In the genomic region with DNA sequence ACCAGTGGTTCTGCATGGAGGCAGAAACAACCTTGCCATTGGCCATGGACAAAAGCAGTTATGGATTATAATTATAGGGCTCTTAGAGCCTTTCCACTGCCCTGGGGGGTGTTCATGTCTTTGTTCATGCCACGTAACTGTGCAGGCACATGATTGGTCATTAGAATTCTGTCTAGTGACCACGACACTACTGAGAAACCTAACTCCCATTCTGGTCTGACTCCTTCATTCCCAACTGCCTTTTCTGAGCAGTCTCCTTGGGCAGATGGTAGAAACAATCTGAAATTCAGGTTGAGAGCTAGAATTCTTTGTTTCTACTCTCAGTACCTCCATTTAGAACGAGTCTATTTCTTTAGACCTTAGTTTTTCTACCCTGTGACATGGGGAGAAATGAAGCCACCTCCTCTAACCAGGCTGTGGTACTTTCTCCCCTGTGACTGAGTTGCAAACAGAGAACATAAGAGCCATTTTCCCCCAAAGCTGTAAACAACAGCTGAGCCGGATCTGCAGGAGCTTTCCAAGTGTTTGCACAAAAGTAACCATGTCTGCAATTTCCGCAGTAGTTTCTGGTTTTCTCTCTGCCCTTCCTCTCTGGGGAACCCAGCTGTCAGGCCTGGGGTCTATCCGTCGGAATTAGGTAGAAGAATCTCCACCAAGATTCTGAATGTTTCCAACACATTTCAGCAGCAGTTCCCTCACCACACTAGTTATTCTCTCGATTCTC, we compare ENCODE assay signal across 11 cellular contexts. TPM values are rescaled to one million over a fixed set of nuclear protein-coding genes. Genes with fewer than 3 reads are reported as not detected.
DNase-seq lines count a peak whose midpoint lies in the region; ATAC-seq and TF ChIP-seq lines count a peak whose summit lies in the region.
"Had no signal": no experiment of that assay in that cellular context is flagged by ENCODE, and none has a peak within 500 bp of the region (broad histone marks: within the 10 kb centered on the region; RNA-seq: fewer than 3 reads in every experiment).

No MANE protein-coding gene starts in this region.

- H3K36me3 ChIP-seq in esophagus (ENCODE audit: control insufficient read depth in 2 of 2, insufficient read depth in 2 of 2, low read length in 1 of 2) (peaks cover 8 to 16% of the 10 kb centered on the region in 2 donors), uterus (no peaks in the 10 kb centered on the region)

- H3K9me3 Mint-ChIP-seq in activated CD8-positive, alpha-beta T cell treated with anti-CD3 and anti-CD28 coated beads for 36 hours: no peaks in the 10 kb centered on the region
- no peaks in the 10 kb centered on the region for H3K9me3 Mint-ChIP-seq in activated CD8-positive, alpha-beta T cell treated with anti-CD3 and anti-CD28 coated beads, Interleukin-2, amount 10 ng/mL, durations not matched to agents 7 days and 5 days (ENCODE audit: insufficient read depth)
- H3K9me3 Mint-ChIP-seq in nephron (no peaks in the 10 kb centered on the region), Calu3 (ENCODE audit: low read depth, unreplicated experiment) (no peaks in the 10 kb centered on the region)
- H3K9me3 Mint-ChIP-seq: stimulated activated naive CD8-positive, alpha-beta T cell treated with anti-CD3 and anti-CD28 coated beads, Interleukin-15, Interleukin-2, amounts not matched to agents 100 ng/mL and 50 ng/mL, for 24 hours had no signal

- H3K4me3 Mint-ChIP-seq in activated CD8-positive, alpha-beta T cell treated with anti-CD3 and anti-CD28 coated beads for 36 hours: no peak overlapping the region
- no peak overlapping the region for H3K4me3 Mint-ChIP-seq in activated CD8-positive, alpha-beta T cell treated with anti-CD3 and anti-CD28 coated beads, Interleukin-2, amount 10 ng/mL, durations not matched to agents 7 days and 5 days
- H3K4me3 Mint-ChIP-seq in nephron: peak overlapping the region; percentile 1 to 43 (median 9)
- H3K4me3 Mint-ChIP-seq in Calu3 (ENCODE audit: low read depth, unreplicated experiment): no peak overlapping the region
- H3K4me3 Mint-ChIP-seq: stimulated activated naive CD8-positive, alpha-beta T cell treated with anti-CD3 and anti-CD28 coated beads, Interleukin-15, Interleukin-2, amounts not matched to agents 100 ng/mL and 50 ng/mL, for 24 hours had no signal

- no peak for DNase-seq in activated CD8-positive, alpha-beta T cell treated with anti-CD3 and anti-CD28 coated beads for 36 hours
- no peak for DNase-seq in activated CD8-positive, alpha-beta T cell treated with anti-CD3 and anti-CD28 coated beads, Interleukin-2, amount 10 ng/mL, durations not matched to agents 7 days and 5 days
- DNase-seq in uterus: no peak
- DNase-seq in Calu3: no peak
- DNase-seq: activated T-cell treated with anti-CD3 and anti-CD28 coated beads, Interleukin-2, amount 50 U/mL, for 48 hours had no signal

- TF ChIP-seq POLR2A in uterus (IDR thresholded peaks at IDR 0.05): no peak

- H3K27ac ChIP-seq in esophagus (ENCODE audit: low read depth in 2 of 2, low read length in 1 of 2): peak overlapping the region; percentile 47
- peak overlapping the region; percentile 76 to 84 for H3K27ac ChIP-seq in uterus
- H3K27ac ChIP-seq: KMS-11 had no signal

- WGBS in esophagus, 2 donors: 51 to 52% methylated on average over 8 of the region's 8 CpGs

- intact Hi-C loops in activated CD8-positive, alpha-beta T cell treated with anti-CD3 and anti-CD28 coated beads for 36 hours (cut with micrococcal nuclease): loop anchor here (5.0 kb wide), 1 partner anchor 234 kb away; no protein-coding TSS in a partner anchor
- intact Hi-C loops in uterus (cut with DNase I; ENCODE audit: low total_unique reads) (loop anchor here (10.0 kb wide), 1 partner anchor 236 kb away; no protein-coding TSS in a partner anchor), Calu3 (cut with micrococcal nuclease; ENCODE audit: unreplicated experiment) (no loop called here)

- H3K9me3 ChIP-seq in esophagus (ENCODE audit: control insufficient read depth in 2 of 2, insufficient read depth in 1 of 2, low read depth in 1 of 2, low read length in 1 of 2) (no peaks in the 10 kb centered on the region), uterus (no peaks in the 10 kb centered on the region)

- ATAC-seq in activated CD8-positive, alpha-beta T cell treated with anti-CD3 and anti-CD28 coated beads for 36 hours: no peak
- no peak for ATAC-seq in activated CD8-positive, alpha-beta T cell treated with anti-CD3 and anti-CD28 coated beads, Interleukin-2, amount 10 ng/mL, durations not matched to agents 7 days and 5 days
- ATAC-seq in GM19452 (IDR thresholded peaks at IDR 0.05; ENCODE audit: unreplicated experiment) (no peak), HG03196 (IDR thresholded peaks at IDR 0.05; ENCODE audit: unreplicated experiment) (no peak)

- peak overlapping the region; percentile 53 for H3K27ac Mint-ChIP-seq in activated CD8-positive, alpha-beta T cell treated with anti-CD3 and anti-CD28 coated beads for 36 hours
- no peak overlapping the region for H3K27ac Mint-ChIP-seq in activated CD8-positive, alpha-beta T cell treated with anti-CD3 and anti-CD28 coated beads, Interleukin-2, amount 10 ng/mL, durations not matched to agents 7 days and 5 days
- H3K27ac Mint-ChIP-seq in nephron: peak overlapping the region; percentile 95 to 99 (median 98)
- H3K27ac Mint-ChIP-seq in Calu3 (ENCODE audit: unreplicated experiment): no peak overlapping the region
- H3K27ac Mint-ChIP-seq: stimulated activated naive CD8-positive, alpha-beta T cell treated with anti-CD3 and anti-CD28 coated beads, Interleukin-15, Interleukin-2, amounts not matched to agents 100 ng/mL and 50 ng/mL, for 24 hours had no signal

- no peak for TF ChIP-seq CTCF in activated CD8-positive, alpha-beta T cell treated with anti-CD3 and anti-CD28 coated beads for 36 hours (IDR thresholded peaks at IDR 0.05)
- no peak for TF ChIP-seq CTCF in nephron (IDR thresholded peaks at IDR 0.05; ENCODE audit: unreplicated experiment in 3 of 3)
- no peak for TF ChIP-seq CTCF in uterus (IDR thresholded peaks at IDR 0.05)
- no peak for TF ChIP-seq CTCF in Calu3 (IDR thresholded peaks at IDR 0.05; ENCODE audit: unreplicated experiment)

- peaks cover 0 to 7% of the 10 kb centered on the region in 2 donors for H3K4me1 ChIP-seq in esophagus (ENCODE audit: control insufficient read depth in 2 of 2, insufficient read depth in 2 of 2, low read length in 1 of 2)
- peaks cover 0 to 25% of the 10 kb centered on the region in 2 donors for H3K4me1 ChIP-seq in uterus

- no TSS peak for BruUV-seq in Calu3 (replicated peaks; lab: Mats Ljungman, UMichigan)

- POLR2A ChIA-PET in activated CD8-positive, alpha-beta T cell treated with anti-CD3 and anti-CD28 coated beads for 36 hours (lab: Charles Lee): no interaction called here
- POLR2A ChIA-PET in activated CD8-positive, alpha-beta T cell treated with anti-CD3 and anti-CD28 coated beads, Interleukin-2, amount 10 ng/mL, durations not matched to agents 7 days and 5 days (lab: Charles Lee): no interaction called here

- H3K27me3 ChIP-seq in esophagus (ENCODE audit: control insufficient read depth in 1 of 2, insufficient read depth in 2 of 2, low read length in 2 of 2) (no peaks in the 10 kb centered on the region), uterus (no peaks in the 10 kb centered on the region)

- no peaks in the 10 kb centered on the region for H3K27me3 Mint-ChIP-seq in activated CD8-positive, alpha-beta T cell treated with anti-CD3 and anti-CD28 coated beads for 36 hours
- H3K27me3 Mint-ChIP-seq in activated CD8-positive, alpha-beta T cell treated with anti-CD3 and anti-CD28 coated beads, Interleukin-2, amount 10 ng/mL, durations not matched to agents 7 days and 5 days (ENCODE audit: low read depth): no peaks in the 10 kb centered on the region
- no peaks in the 10 kb centered on the region for H3K27me3 Mint-ChIP-seq in nephron (ENCODE audit: low read depth)
- H3K27me3 Mint-ChIP-seq in Calu3 (ENCODE audit: unreplicated experiment): no peaks in the 10 kb centered on the region
- H3K27me3 Mint-ChIP-seq: stimulated activated naive CD8-positive, alpha-beta T cell treated with anti-CD3 and anti-CD28 coated beads, Interleukin-15, Interleukin-2, amounts not matched to agents 100 ng/mL and 50 ng/mL, for 24 hours had no signal

- no peaks in the 10 kb centered on the region for H3K36me3 Mint-ChIP-seq in activated CD8-positive, alpha-beta T cell treated with anti-CD3 and anti-CD28 coated beads for 36 hours (ENCODE audit: low read depth)
- H3K36me3 Mint-ChIP-seq in activated CD8-positive, alpha-beta T cell treated with anti-CD3 and anti-CD28 coated beads, Interleukin-2, amount 10 ng/mL, durations not matched to agents 7 days and 5 days (ENCODE audit: low read depth): no peaks in the 10 kb centered on the region
- H3K36me3 Mint-ChIP-seq in nephron (ENCODE audit: low read depth): peaks cover 85% of the 10 kb centered on the region
- H3K36me3 Mint-ChIP-seq in Calu3 (ENCODE audit: insufficient read depth, unreplicated experiment): no peaks in the 10 kb centered on the region

- CTCF ChIA-PET in activated CD8-positive, alpha-beta T cell treated with anti-CD3 and anti-CD28 coated beads for 36 hours (lab: Charles Lee): interaction anchor here (0.6 to 15.2 kb wide), 7 partner anchors 12 to 309 kb away, joined by 3 to 258 read pairs (median 3); no protein-coding TSS in a partner anchor
- CTCF ChIA-PET in activated CD8-positive, alpha-beta T cell treated with anti-CD3 and anti-CD28 coated beads, Interleukin-2, amount 10 ng/mL, durations not matched to agents 7 days and 5 days (lab: Charles Lee): interaction anchor here (1.1 to 8.1 kb wide), 10 partner anchors 12 to 278 kb away, joined by 3 to 150 read pairs (median 4); no protein-coding TSS in a partner anchor
- CTCF ChIA-PET in Calu3 (lab: Charles Lee): interaction anchor here (1.1 to 6.5 kb wide), 4 partner anchors 11 to 83 kb away, joined by 4 to 140 read pairs (median 30); no protein-coding TSS in a partner anchor

- peaks cover 9% of the 10 kb centered on the region for H3K4me1 Mint-ChIP-seq in activated CD8-positive, alpha-beta T cell treated with anti-CD3 and anti-CD28 coated beads for 36 hours (ENCODE audit: low read depth)
- peaks cover 24% of the 10 kb centered on the region for H3K4me1 Mint-ChIP-seq in activated CD8-positive, alpha-beta T cell treated with anti-CD3 and anti-CD28 coated beads, Interleukin-2, amount 10 ng/mL, durations not matched to agents 7 days and 5 days (ENCODE audit: low read depth)
- H3K4me1 Mint-ChIP-seq in nephron (peaks cover 45% of the 10 kb centered on the region), Calu3 (ENCODE audit: low read depth, unreplicated experiment) (peaks cover 10% of the 10 kb centered on the region)

- H3K4me3 ChIP-seq in esophagus (ENCODE audit: low read depth in 1 of 2, low read length in 2 of 2) (no peak overlapping the region), uterus (no peak overlapping the region)

RNA-seq across cellular contexts. Expression of a gene that starts 37.7 kb away (rescaled TPM):
- total RNA-seq in activated CD8-positive, alpha-beta T cell treated with anti-CD3 and anti-CD28 coated beads for 36 hours: 10 to 100 TPM; 64.6 to 67.5 TPM
- 10 to 100 TPM; 55.3 to 58.1 TPM for total RNA-seq in activated CD8-positive, alpha-beta T cell treated with anti-CD3 and anti-CD28 coated beads, Interleukin-2, amount 10 ng/mL, durations not matched to agents 7 days and 5 days
- polyA plus RNA-seq in esophagus: 10 to 100 TPM; 11.2 to 11.5 TPM
- 10 to 100 TPM in 3 of 4 donors, 1 to 10 TPM in 1; 8.8 to 48.5 (median 35.2) TPM for total RNA-seq in uterus
- total RNA-seq in Calu3 (2022): 86.3 and 98.8 TPM in 2 replicates

Comparison
In these comparisons a context has a peak if more than half of its experiments do, and no peak if none do; other contexts are left out.
1. H3K27ac Mint-ChIP-seq: peak in activated CD8-positive, alpha-beta T cell treated with anti-CD3 and anti-CD28 coated beads for 36 hours (single experiment) and nephron (3 of 3); none in activated CD8-positive, alpha-beta T cell treated with anti-CD3 and anti-CD28 coated beads, Interleukin-2, amount 10 ng/mL, durations not matched to agents 7 days and 5 days (single experiment) and Calu3 (single experiment).
2. H3K4me3 Mint-ChIP-seq: peak in nephron (3 of 3); none in activated CD8-positive, alpha-beta T cell treated with anti-CD3 and anti-CD28 coated beads for 36 hours (single experiment), activated CD8-positive, alpha-beta T cell treated with anti-CD3 and anti-CD28 coated beads, Interleukin-2, amount 10 ng/mL, durations not matched to agents 7 days and 5 days (single experiment) and Calu3 (single experiment).